In genomic region chr12:116142936-116143882, GRCh38 we compare ENCODE assay signal across 8 cellular contexts.
DNase-seq lines count a peak whose midpoint lies in the region; ATAC-seq lines count a peak whose summit lies in the region.

No MANE protein-coding gene starts in this region.

- H2AFZ ChIP-seq in mesenchymal stem cell (ENCODE audit: low read depth, low read length): no peak overlapping the region

- no peak overlapping the region for H2BK15ac ChIP-seq in mesenchymal stem cell (ENCODE audit: low read depth, poor library complexity, severe bottlenecking)

- H3K27ac Mint-ChIP-seq in CD4-positive, CD25-positive, alpha-beta regulatory T cell: peak overlapping the region; percentile 20 to 77 (median 65)
- peak overlapping the region; percentile 69 to 75 for H3K27ac Mint-ChIP-seq in activated naive CD4-positive, alpha-beta T cell treated with anti-CD3 and anti-CD28 coated beads, Interleukin-2, amount 50 U/mL, for 72 hours

- no peak overlapping the region for H3K23ac ChIP-seq in mesenchymal stem cell (ENCODE audit: low read length in 2 of 2)

- peak overlapping the region; percentile 89 for H2BK5ac ChIP-seq in mesenchymal stem cell (ENCODE audit: low read depth, low read length, poor library complexity, severe bottlenecking)

- peak overlapping the region; percentile 56 for H3K9ac ChIP-seq in mesenchymal stem cell (ENCODE audit: low read length)

- H3K14ac ChIP-seq in mesenchymal stem cell (ENCODE audit: low read length in 2 of 2): no peak overlapping the region

- H3K4me1 ChIP-seq in CD4-positive, CD25-positive, alpha-beta regulatory T cell (ENCODE audit: control insufficient read depth, insufficient read depth, low read length, poor library complexity, severe bottlenecking): peaks cover 16% of the 10 kb centered on the region
- peaks cover 15% of the 10 kb centered on the region for H3K4me1 ChIP-seq in mesenchymal stem cell (ENCODE audit: control insufficient read depth, insufficient read depth, low read depth, low read length)

- peak overlapping the region in 1 of 2 experiments; percentile 59 for H3K18ac ChIP-seq in mesenchymal stem cell (ENCODE audit: low read depth in 1 of 2, low read length in 2 of 2)

- H3K4me2 ChIP-seq in mesenchymal stem cell (ENCODE audit: low read length, poor library complexity, severe bottlenecking): peak overlapping the region; percentile 47

- H4K91ac ChIP-seq in mesenchymal stem cell (ENCODE audit: low read length): no peak overlapping the region

- no peaks in the 10 kb centered on the region for H3K27me3 Mint-ChIP-seq in CD4-positive, CD25-positive, alpha-beta regulatory T cell

- peaks cover 29 to 51% (median 39%) of the 10 kb centered on the region in 4 donors for H3K4me1 Mint-ChIP-seq in CD4-positive, CD25-positive, alpha-beta regulatory T cell

- no peak overlapping the region for H3K4ac ChIP-seq in mesenchymal stem cell (ENCODE audit: low read depth in 1 of 2, low read length in 2 of 2)

- DNase-seq in CD4-positive, CD25-positive, alpha-beta regulatory T cell: peak in 1 of 3 donors; percentile 55
- no peak for DNase-seq in activated naive CD4-positive, alpha-beta T cell treated with anti-CD3 and anti-CD28 coated beads, Interleukin-2, amount 50 U/mL, for 72 hours (ENCODE audit: low spot score in 2 of 2)
- DNase-seq in mesenchymal stem cell (peak; percentile 94), NCI-H526 (lab: John Stamatoyannopoulos, UW) (no peak), NCI-H774 (lab: John Stamatoyannopoulos, UW) (no peak), cortex of kidney (lab: John Stamatoyannopoulos, UW) (no peak)

- H3K36me3 ChIP-seq in CD4-positive, CD25-positive, alpha-beta regulatory T cell (ENCODE audit: control insufficient read depth, insufficient read depth, low read length): no peaks in the 10 kb centered on the region
- H3K36me3 ChIP-seq in mesenchymal stem cell (ENCODE audit: control insufficient read depth in 1 of 2, insufficient read depth in 2 of 2, low read depth in 1 of 2, low read length in 2 of 2): no peaks in the 10 kb centered on the region

- H2BK12ac ChIP-seq in mesenchymal stem cell (ENCODE audit: low read length in 2 of 2): no peak overlapping the region

- H2BK120ac ChIP-seq in mesenchymal stem cell (ENCODE audit: low read depth, low read length): no peak overlapping the region

- H2AK5ac ChIP-seq in mesenchymal stem cell (ENCODE audit: low read length, severe bottlenecking): peak overlapping the region; percentile 78

- H3K36me3 Mint-ChIP-seq in CD4-positive, CD25-positive, alpha-beta regulatory T cell: no peaks in the 10 kb centered on the region
- H3K36me3 Mint-ChIP-seq in activated naive CD4-positive, alpha-beta T cell treated with anti-CD3 and anti-CD28 coated beads, Interleukin-2, amount 50 U/mL, for 72 hours: no peaks in the 10 kb centered on the region

- peak overlapping the region; percentile 26 to 73 (median 56) for H3K4me3 Mint-ChIP-seq in CD4-positive, CD25-positive, alpha-beta regulatory T cell

- H3K27me3 ChIP-seq in CD4-positive, CD25-positive, alpha-beta regulatory T cell (ENCODE audit: control insufficient read depth, insufficient read depth, low read length): no peaks in the 10 kb centered on the region
- H3K27me3 ChIP-seq in mesenchymal stem cell (ENCODE audit: control insufficient read depth in 1 of 2, insufficient read depth in 1 of 2, low read length in 2 of 2): no peaks in the 10 kb centered on the region

- no peaks in the 10 kb centered on the region for H3K79me1 ChIP-seq in mesenchymal stem cell (replicated peaks; ENCODE audit: low read length, poor library complexity, severe bottlenecking)

- peak overlapping the region; percentile 33 for H3K4me3 ChIP-seq in CD4-positive, CD25-positive, alpha-beta regulatory T cell (ENCODE audit: low read depth, low read length)
- peak overlapping the region in 1 of 2 experiments; percentile 20 for H3K4me3 ChIP-seq in mesenchymal stem cell (ENCODE audit: insufficient read depth in 1 of 2, low read depth in 1 of 2, low read length in 2 of 2)

- H3K9me3 ChIP-seq in CD4-positive, CD25-positive, alpha-beta regulatory T cell (ENCODE audit: control insufficient read depth in 2 of 2, low read length in 2 of 2): no peaks in the 10 kb centered on the region
- no peaks in the 10 kb centered on the region for H3K9me3 ChIP-seq in mesenchymal stem cell (ENCODE audit: control insufficient read depth, low read length)

- WGBS in mesenchymal stem cell: 12% methylated on average over 7 of the region's 9 CpGs

- H4K8ac ChIP-seq in mesenchymal stem cell (ENCODE audit: low read length): no peak overlapping the region

- H3K27ac ChIP-seq in CD4-positive, CD25-positive, alpha-beta regulatory T cell (ENCODE audit: insufficient read depth, low read length, poor library complexity, severe bottlenecking): no peak overlapping the region
- peak overlapping the region; percentile 95 for H3K27ac ChIP-seq in mesenchymal stem cell (ENCODE audit: low read length, poor library complexity, severe bottlenecking)

- ATAC-seq in CD4-positive, CD25-positive, alpha-beta regulatory T cell (ENCODE audit: low read depth in 2 of 2): no peak
- ATAC-seq in HG03342 (IDR thresholded peaks at IDR 0.05; ENCODE audit: unreplicated experiment) (peak; percentile 61), HG02588 (IDR thresholded peaks at IDR 0.05; ENCODE audit: unreplicated experiment) (no peak)
- peak; percentile 72 to 77 for ATAC-seq in activated naive CD4-positive, alpha-beta T cell treated with anti-CD3 and anti-CD28 coated beads, Interleukin-2, amount 50 U/mL, for 72 hours

- no peaks in the 10 kb centered on the region for H3K9me3 Mint-ChIP-seq in CD4-positive, CD25-positive, alpha-beta regulatory T cell
- no peaks in the 10 kb centered on the region for H3K9me3 Mint-ChIP-seq in activated naive CD4-positive, alpha-beta T cell treated with anti-CD3 and anti-CD28 coated beads, Interleukin-2, amount 50 U/mL, for 72 hours

Comparison
In these comparisons a context has a peak if more than half of its experiments do, and no peak if none do; other contexts are left out.
1. ATAC-seq: peak in HG03342 (single experiment) and activated naive CD4-positive, alpha-beta T cell treated with anti-CD3 and anti-CD28 coated beads, Interleukin-2, amount 50 U/mL, for 72 hours (2 of 2); none in CD4-positive, CD25-positive, alpha-beta regulatory T cell (0 of 2) and HG02588 (single experiment).